ENCODE assay signal across 9 cellular contexts in genomic region chr10:97081621-97082235, GRCh38.
DNase-seq lines count a peak whose midpoint lies in the region; ATAC-seq and TF ChIP-seq lines count a peak whose summit lies in the region.
"Had no signal": no experiment of that assay in that cellular context is flagged by ENCODE, and none has a peak within 500 bp of the region (broad histone marks: within the 10 kb centered on the region; RNA-seq: fewer than 3 reads in every experiment).

No MANE protein-coding gene starts in this region.

- H3K79me2 ChIP-seq in hepatocyte, result no peaks in the 10 kb centered on the region

- peaks cover 14% of the 10 kb centered on the region for H3K27me3 ChIP-seq in AG04450 (ENCODE audit: control insufficient read depth, insufficient read depth, low read length)
- no peaks in the 10 kb centered on the region for H3K27me3 ChIP-seq in H7 (ENCODE audit: control insufficient read depth, insufficient read depth, low read length)
- peaks cover 18% of the 10 kb centered on the region for H3K27me3 ChIP-seq in hepatocyte

- DNase-seq in AG04450 (ENCODE audit: low read depth, low spot score) (peak; percentile 29), H7 (peak; percentile 90), SKM-1 (lab: John Stamatoyannopoulos, UW; ENCODE audit: unreplicated experiment) (peak; percentile 32), hepatocyte (ENCODE audit: low spot score) (peak; percentile 86)
- DNase-seq in activated naive CD8-positive, alpha-beta T cell treated with anti-CD3 and anti-CD28 coated beads for 36 hours, result peak; percentile 52
- DNase-seq in stimulated activated CD4-positive, alpha-beta T cell treated with anti-CD3 and anti-CD28 coated beads, Interleukin-1b, Interleukin-23, amount 100 ng/mL, for 48 hours, result peak; percentile 48

- H3K4me1 ChIP-seq in hepatocyte (ENCODE audit: insufficient read depth), result no peaks in the 10 kb centered on the region

- CTCF ChIA-PET in AG04450 (lab: Charles Lee), result interaction anchor here (0.7 to 5.1 kb wide), 14 partner anchors 8 to 153 kb away, joined by 3 to 53 read pairs (median 4); no protein-coding TSS in a partner anchor

- H3K36me3 Mint-ChIP-seq in activated naive CD8-positive, alpha-beta T cell treated with anti-CD3 and anti-CD28 coated beads for 36 hours, result no peaks in the 10 kb centered on the region

- H3K36me3 ChIP-seq in H7 (replicated peaks; ENCODE audit: control insufficient read depth, insufficient read depth, low read length) (no peaks in the 10 kb centered on the region), hepatocyte (replicated peaks; ENCODE audit: insufficient read depth, low read depth) (no peaks in the 10 kb centered on the region)
- H3K36me3 ChIP-seq: neutrophil had no signal

- H2AFZ ChIP-seq in hepatocyte, result no peak overlapping the region

- H3K27ac Mint-ChIP-seq in activated naive CD8-positive, alpha-beta T cell treated with anti-CD3 and anti-CD28 coated beads for 36 hours, result no peak overlapping the region

- H3K4me3 ChIP-seq in AG04450 (ENCODE audit: low read depth, low read length), result no peak overlapping the region
- no peak overlapping the region for H3K4me3 ChIP-seq in H7 (ENCODE audit: insufficient read depth, low read depth, low read length)
- H3K4me3 ChIP-seq in hepatocyte, result no peak overlapping the region

- POLR2A ChIA-PET in AG04450 (lab: Yijun Ruan, JAX), result no interaction called here

- H3K4me2 ChIP-seq in hepatocyte, result no peak overlapping the region

- H3K9me3 Mint-ChIP-seq in activated naive CD8-positive, alpha-beta T cell treated with anti-CD3 and anti-CD28 coated beads for 36 hours, result no peaks in the 10 kb centered on the region

- H3K9me2 ChIP-seq in hepatocyte (replicated peaks; ENCODE audit: insufficient read depth), result no peaks in the 10 kb centered on the region

- H3K4me3 Mint-ChIP-seq in activated naive CD8-positive, alpha-beta T cell treated with anti-CD3 and anti-CD28 coated beads for 36 hours, result no peak overlapping the region

- H4K20me1 ChIP-seq in hepatocyte (ENCODE audit: insufficient read depth, poor library complexity, severe bottlenecking), result no peaks in the 10 kb centered on the region

- peak; percentile 96 for TF ChIP-seq CTCF in AG04450 (IDR thresholded peaks at IDR 0.05; ENCODE audit: low read depth, low read length)
- TF ChIP-seq CTCF in hepatocyte (IDR thresholded peaks at IDR 0.05; ENCODE audit: poor library complexity), result peak; percentile 77

- WGBS in hepatocyte (ENCODE audit: low lambda C conversion rate, missing lambda C conversion rate), result 7% methylated on average over 6 of the region's 6 CpGs

- peaks cover 36% of the 10 kb centered on the region for H3K27me3 Mint-ChIP-seq in activated naive CD8-positive, alpha-beta T cell treated with anti-CD3 and anti-CD28 coated beads for 36 hours

- no peak for ATAC-seq in HG03097 (IDR thresholded peaks at IDR 0.05; ENCODE audit: low FRiP score, unreplicated experiment)
- ATAC-seq in GM21786 (IDR thresholded peaks at IDR 0.05; ENCODE audit: unreplicated experiment), result no peak

- H3K4me1 Mint-ChIP-seq in activated naive CD8-positive, alpha-beta T cell treated with anti-CD3 and anti-CD28 coated beads for 36 hours, result no peaks in the 10 kb centered on the region

- no peaks in the 10 kb centered on the region for H3K9me3 ChIP-seq in AG04450 (ENCODE audit: control insufficient read depth, insufficient read depth, low read length)
- H3K9me3 ChIP-seq in hepatocyte (ENCODE audit: low read depth), result no peaks in the 10 kb centered on the region
- H3K9me3 ChIP-seq: neutrophil had no signal

- H3K27ac ChIP-seq in AG04450 (ENCODE audit: low read depth, low read length) (no peak overlapping the region), hepatocyte (no peak overlapping the region)
- H3K27ac ChIP-seq: neutrophil had no signal

Comparison
In these comparisons a context has a peak if more than half of its experiments do, and no peak if none do; other contexts are left out.
1. DNase-seq: peak in every context shown above with its lines; median percentile 90 in H7; 86 in hepatocyte; 52 in activated naive CD8-positive, alpha-beta T cell treated with anti-CD3 and anti-CD28 coated beads for 36 hours; 48 in stimulated activated CD4-positive, alpha-beta T cell treated with anti-CD3 and anti-CD28 coated beads, Interleukin-1b, Interleukin-23, amount 100 ng/mL, for 48 hours; 32 in SKM-1; 29 in AG04450.